ENCODE assay signal across 35 cellular contexts in genomic region chr14:94853920-94854319, GRCh38.
"Had no signal": no experiment of that assay in that cellular context is flagged by ENCODE, and none has a peak within 500 bp of the region (broad histone marks: within the 10 kb centered on the region; RNA-seq: fewer than 3 reads in every experiment).

No MANE protein-coding gene starts in this region.

- H3K4me3 ChIP-seq: MG63 had no signal

- H3K9me3 ChIP-seq: MG63 had no signal

- H3K36me3 ChIP-seq: MG63 had no signal

- H3K27me3 ChIP-seq: MG63 had no signal

- DNase-seq: Karpas-422, Kasumi-1, MG63, MM.1S, MV-4-11, NCI-H1048, NCI-H1092, NCI-H1092 treated with DMSO at 0.1 percent for 48 hours, NCI-H1105, NCI-H1105 treated with DMSO at 0.1 percent for 48 hours, NCI-H1417, NCI-H1417 treated with DMSO at 0.1 percent for 48 hours, NCI-H1436, NCI-H1436 treated with DMSO at 0.1 percent for 48 hours, NCI-H146, NCI-H1694, NCI-H1694 treated with DMSO at 0.1 percent for 48 hours, NCI-H187, NCI-H187 treated with DMSO at 0.1 percent for 48 hours, NCI-H1930, NCI-H2029, NCI-H2029 treated with DMSO at 0.1 percent for 48 hours, NCI-H2081, NCI-H2081 treated with DMSO at 0.1 percent for 48 hours, NCI-H2107, NCI-H2171, NCI-H2171 treated with DMSO at 0.1 percent for 48 hours, NCI-H2227 treated with DMSO at 0.1 percent for 48 hours, NCI-H226, NCI-H345, NCI-H446, NCI-H446 treated with DMSO at 0.1 percent for 48 hours, NCI-H510A, NCI-H510A treated with DMSO at 0.1 percent for 48 hours, NCI-H524 had no signal
